In the genomic region with DNA sequence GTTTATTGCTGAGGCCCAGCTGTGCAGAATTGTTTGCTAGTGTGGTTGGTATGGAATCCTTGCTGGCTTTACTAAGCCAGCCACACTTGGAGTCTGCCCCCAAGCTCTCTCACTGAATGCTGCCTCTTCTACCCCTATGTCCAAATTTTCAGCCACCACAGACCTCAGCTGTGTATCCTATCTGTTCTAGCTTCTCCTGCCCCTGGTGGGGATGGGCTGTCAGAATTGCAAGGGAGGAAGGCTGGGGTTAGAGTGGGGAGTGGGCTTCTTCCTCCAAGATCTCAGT, we compare ENCODE assay signal across 1 cellular context.
TF ChIP-seq lines count a peak whose summit lies in the region.

No MANE protein-coding gene starts in this region.

TF ChIP-seq in GM23338, 12 proteins besides CTCF, POLR2A, EP300 and RAD21 (continued from another document):
- no peak for TF ChIP-seq ZNF114 (CRISPR knock-in tag; IDR thresholded peaks at IDR 0.05)
